26 cellular contexts compared by ENCODE assay signal in the genomic region with DNA sequence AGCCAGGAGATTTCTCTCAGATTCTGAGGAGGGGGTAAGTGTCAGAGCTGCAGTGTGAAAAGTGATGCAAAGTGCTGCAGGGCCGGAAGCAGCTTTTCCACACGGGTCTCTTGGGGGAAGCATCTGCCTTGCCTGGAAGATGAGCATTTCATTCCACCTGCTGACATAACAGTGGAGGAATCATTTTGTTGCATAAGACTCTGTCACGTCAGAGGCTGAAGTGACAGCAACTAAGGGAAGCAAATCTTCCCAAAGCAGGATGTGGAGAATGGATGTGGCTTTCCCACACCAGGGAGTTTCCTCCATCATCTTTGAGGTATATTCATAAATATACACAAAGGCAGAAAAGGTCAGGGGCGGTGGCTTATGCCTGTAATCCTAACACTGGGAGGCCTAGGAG. TPM values are rescaled to one million over a fixed set of nuclear protein-coding genes. Genes with fewer than 3 reads are reported as not detected.
DNase-seq lines count a peak whose midpoint lies in the region; ATAC-seq and TF ChIP-seq lines count a peak whose summit lies in the region.
"Had no signal": no experiment of that assay in that cellular context is flagged by ENCODE, and none has a peak within 500 bp of the region (broad histone marks: within the 10 kb centered on the region; RNA-seq: fewer than 3 reads in every experiment).

No MANE protein-coding gene starts in this region.

- in situ Hi-C loops in IMR-90 (cut with MboI; ENCODE audit: low sequenced_read_pairs): no loop called here

- peak overlapping the region; percentile 69 for H2BK5ac ChIP-seq in IMR-90 (ENCODE audit: low read depth, low read length, poor library complexity, severe bottlenecking)

- ATAC-seq in IMR-90 (ENCODE audit: low read depth) (peak; percentile 22), HG03280 (IDR thresholded peaks at IDR 0.05; ENCODE audit: unreplicated experiment) (no peak)
- ATAC-seq: activated CD8-positive, alpha-beta T cell treated with anti-CD3 and anti-CD28 coated beads, Interleukin-2, amount 10 ng/mL, durations not matched to agents 7 days and 5 days; HCT116; heart left ventricle; left cardiac atrium; Panc1 had no signal

- H3K23ac ChIP-seq in IMR-90 (ENCODE audit: low read depth, low read length): no peak overlapping the region

- H4K91ac ChIP-seq in IMR-90 (ENCODE audit: insufficient read depth, low read depth, low read length): peak overlapping the region; percentile 53; the same call in 1 of the 2 replicates

- peak overlapping the region; percentile 45 for H2AK5ac ChIP-seq in IMR-90 (ENCODE audit: low read depth, low read length)

- H3K27ac ChIP-seq in IMR-90 (ENCODE audit: insufficient read depth, low read length) (peak overlapping the region; percentile 42; the same call in 1 of the 2 replicates), osteoblast (ENCODE audit: low read depth, low read length) (peak overlapping the region; percentile 43)
- H3K27ac ChIP-seq: heart left ventricle had no signal

- no peaks in the 10 kb centered on the region for H3K27me3 Mint-ChIP-seq in chondrocyte (ENCODE audit: low read depth)
- H3K27me3 Mint-ChIP-seq: dendritic cell treated with granulocyte-macrophage colony-stimulating factor and Interleukin-4, amounts not matched to agents 40 ng/mL and 50 ng/mL, for 4 days had no signal

- peaks cover 81% of the 10 kb centered on the region for H3K4me1 Mint-ChIP-seq in chondrocyte (ENCODE audit: low read depth)
- H3K4me1 Mint-ChIP-seq: memory B cell had no signal

- no peak for TF ChIP-seq RAD21 in IMR-90 (IDR thresholded peaks at IDR 0.05; ENCODE audit: low read length)

- H3K27ac Mint-ChIP-seq in chondrocyte (ENCODE audit: unreplicated experiment): peak overlapping the region; percentile 62
- H3K27ac Mint-ChIP-seq: activated CD8-positive, alpha-beta T cell treated with anti-CD3 and anti-CD28 coated beads, Interleukin-2, amount 10 ng/mL, durations not matched to agents 7 days and 5 days; dendritic cell treated with granulocyte-macrophage colony-stimulating factor and Interleukin-4, amounts not matched to agents 40 ng/mL and 50 ng/mL, for 4 days; memory B cell had no signal

- H3K9me1 ChIP-seq in IMR-90 (ENCODE audit: insufficient read depth, low read length): peaks cover 12% of the 10 kb centered on the region

- H2AFZ ChIP-seq in IMR-90 (replicated peaks; ENCODE audit: low read length, poor library complexity) (no peak overlapping the region), osteoblast (ENCODE audit: low read length) (no peak overlapping the region)

- H2BK15ac ChIP-seq in IMR-90 (ENCODE audit: low read depth, low read length): no peak overlapping the region

- peaks cover 3% of the 10 kb centered on the region; the same call in 1 of the 2 replicates for H4K20me1 ChIP-seq in IMR-90 (ENCODE audit: insufficient read depth, low read length)
- no peaks in the 10 kb centered on the region for H4K20me1 ChIP-seq in osteoblast (ENCODE audit: insufficient read depth, low read length)

- H3K9me3 Mint-ChIP-seq in chondrocyte (ENCODE audit: low read depth): no peaks in the 10 kb centered on the region
- H3K9me3 Mint-ChIP-seq: CD14-positive monocyte; dendritic cell treated with granulocyte-macrophage colony-stimulating factor and Interleukin-4, amounts not matched to agents 40 ng/mL and 50 ng/mL, for 4 days; memory B cell had no signal

- no peak overlapping the region for H3K9ac ChIP-seq in IMR-90 (ENCODE audit: low read depth, low read length)

- peak; percentile 70 for DNase-seq in EH (ENCODE audit: low read depth)
- DNase-seq in IMR-90: peak; percentile 95
- no peak for DNase-seq in chondrocyte (ENCODE audit: low spot score)
- no peak for DNase-seq in osteoblast (ENCODE audit: insufficient read length, low spot score, missing footprints)
- no peak for DNase-seq in NCI-H146 treated with DMSO at 0.1 percent for 48 hours (lab: John Stamatoyannopoulos, UW; ENCODE audit: unreplicated experiment)
- no peak for DNase-seq in stimulated activated CD4-positive, alpha-beta T cell treated with anti-CD3 and anti-CD28 coated beads, Interleukin-12 subunit alpha, Interleukin-12 subunit beta, amount 100 ng/mL, for 4 hours
- DNase-seq: activated CD4-positive, CD25-positive, alpha-beta regulatory T cell treated with anti-CD3 and anti-CD28 coated beads, Interleukin-2, amount 50 U/mL, for 72 hours; activated CD8-positive, alpha-beta T cell treated with anti-CD3 and anti-CD28 coated beads, Interleukin-2, amount 10 ng/mL, durations not matched to agents 7 days and 5 days; activated T-cell treated with anti-CD3 and anti-CD28 coated beads for 4 hours; heart left ventricle; left cardiac atrium; MG63; NCI-H1436; NCI-H2171; NCI-H524 treated with DMSO at 0.1 percent for 48 hours; NK-92 treated with Interleukin-12 subunit alpha and Interleukin-12 subunit beta, amount 100 ng/mL, for 24 hours; occipital lobe; stimulated activated CD4-positive, alpha-beta T cell treated with anti-CD3 and anti-CD28 coated beads, Interleukin-4, amount 100 ng/mL, for 24 hours; stimulated activated naive CD4-positive, alpha-beta T cell treated with Interleukin-2 at 50 U/mL for 16 hours; T-helper 1 cell had no signal

- H4K5ac ChIP-seq in IMR-90 (ENCODE audit: low read depth, low read length): no peak overlapping the region

- H2AK9ac ChIP-seq in IMR-90 (replicated peaks; ENCODE audit: low read depth, low read length, poor library complexity): peak overlapping the region; percentile 10

- intact Hi-C loops in IMR-90 (cut with micrococcal nuclease): no loop called here

- no peak overlapping the region for H3K56ac ChIP-seq in IMR-90 (ENCODE audit: extremely low read depth, insufficient read depth, low read length)

- H4K8ac ChIP-seq in IMR-90 (ENCODE audit: low read depth in 2 of 2, low read length in 2 of 2): peak overlapping the region in 1 of 2 experiments; percentile 37; a peak in 2 of 4 replicates

- POLR2A ChIA-PET in IMR-90 (lab: Charles Lee; ENCODE audit: unreplicated experiment): interaction anchor here (0.8 kb wide), 1 partner anchor 16 kb away, joined by 3 read pairs; no protein-coding TSS in a partner anchor

- CTCF ChIA-PET in IMR-90 (lab: Yijun Ruan, JAX): no interaction called here

- H3K4me3 ChIP-seq in IMR-90 (ENCODE audit: insufficient read depth, low read depth, low read length): no peak overlapping the region
- H3K4me3 ChIP-seq in osteoblast (ENCODE audit: insufficient read depth, low read length): no peak overlapping the region
- H3K4me3 ChIP-seq: heart left ventricle, MG63 had no signal

- BruUV-seq in IMR-90 (replicated peaks; lab: Mats Ljungman, UMichigan): no TSS peak

- H3K4me2 ChIP-seq in IMR-90 (ENCODE audit: low read depth, low read length): no peak overlapping the region
- no peak overlapping the region for H3K4me2 ChIP-seq in osteoblast (ENCODE audit: insufficient read depth, low read length)

- no peaks in the 10 kb centered on the region for H3K27me3 ChIP-seq in IMR-90 (ENCODE audit: control insufficient read depth, insufficient read depth, low read length)
- no peaks in the 10 kb centered on the region for H3K27me3 ChIP-seq in osteoblast (ENCODE audit: insufficient read depth, low read length)
- H3K27me3 ChIP-seq: heart left ventricle, MG63 had no signal

- TF ChIP-seq CTCF in IMR-90 (conservative IDR thresholded peaks at IDR 0.05; ENCODE audit: low read depth, low read length) (no peak), chondrocyte (IDR thresholded peaks at IDR 0.05) (no peak), osteoblast (IDR thresholded peaks at IDR 0.05; ENCODE audit: extremely low read depth, low read depth, low read length) (no peak)

- H3K36me3 Mint-ChIP-seq in chondrocyte (ENCODE audit: low read depth): peaks cover 29% of the 10 kb centered on the region
- H3K36me3 Mint-ChIP-seq: memory B cell had no signal

- peaks cover 27 to 62% of the 10 kb centered on the region in 2 experiments for H3K79me1 ChIP-seq in IMR-90 (ENCODE audit: low read depth in 1 of 2, low read length in 2 of 2)

- WGBS in IMR-90 (ENCODE audit: extremely low coverage in 2 of 2, insufficient read length in 1 of 2), 2 experiments: 57% methylated on average over 2 of the region's 4 CpGs; no CpG with 5 or more reads in 1 of the 2 experiments

- peak overlapping the region; percentile 45 for H2BK120ac ChIP-seq in IMR-90 (ENCODE audit: low read depth, low read length)

- H3K36me3 ChIP-seq in IMR-90 (ENCODE audit: control insufficient read depth, insufficient read depth, low read length): peaks cover 9% of the 10 kb centered on the region
- H3K36me3 ChIP-seq in osteoblast (ENCODE audit: insufficient read depth, low read length): peaks cover 44% of the 10 kb centered on the region

- H3K4me3 Mint-ChIP-seq in chondrocyte (ENCODE audit: unreplicated experiment): no peak overlapping the region
- H3K4me3 Mint-ChIP-seq: activated CD8-positive, alpha-beta T cell treated with anti-CD3 and anti-CD28 coated beads, Interleukin-2, amount 10 ng/mL, durations not matched to agents 7 days and 5 days; CD14-positive monocyte; dendritic cell treated with granulocyte-macrophage colony-stimulating factor and Interleukin-4, amounts not matched to agents 40 ng/mL and 50 ng/mL, for 4 days; memory B cell had no signal

- TF ChIP-seq POLR2A in IMR-90 (IDR thresholded peaks at IDR 0.05; ENCODE audit: low read depth, low read length): no peak

- H3K9me3 ChIP-seq in IMR-90 (ENCODE audit: control insufficient read depth, insufficient read depth, low read length): no peaks in the 10 kb centered on the region
- no peaks in the 10 kb centered on the region for H3K9me3 ChIP-seq in osteoblast (ENCODE audit: low read depth, low read length)
- H3K9me3 ChIP-seq: heart left ventricle, MG63 had no signal

- dilution Hi-C loops in IMR-90 (cut with HindIII; ENCODE audit: low sequenced_read_pairs, unreplicated experiment): no loop called here

- no peak overlapping the region for H3K14ac ChIP-seq in IMR-90 (replicated peaks; ENCODE audit: low read depth, low read length)

- H3K18ac ChIP-seq in IMR-90 (ENCODE audit: low read depth, low read length): 0 out of 2 replicates have a peak overlapping the region, but pooled peaks have one; percentile 59

- H2BK20ac ChIP-seq in IMR-90 (ENCODE audit: low read depth, low read length): peak overlapping the region; percentile 45

- H3K79me2 ChIP-seq in osteoblast (ENCODE audit: insufficient read depth, low read length): peaks cover 83% of the 10 kb centered on the region

- peaks cover 22% of the 10 kb centered on the region for H3K4me1 ChIP-seq in IMR-90 (ENCODE audit: control insufficient read depth, insufficient read depth, low read length)
- peaks cover 38% of the 10 kb centered on the region for H3K4me1 ChIP-seq in osteoblast (ENCODE audit: insufficient read depth, low read length)

- H3K4ac ChIP-seq in IMR-90 (ENCODE audit: low read depth, low read length): peak overlapping the region; percentile 32

TF ChIP-seq in IMR-90, 13 proteins besides CTCF, POLR2A, EP300 and RAD21 (continues in another document):
- TF ChIP-seq BHLHE40 (IDR thresholded peaks at IDR 0.05; ENCODE audit: low read depth, low read length) (no peak), RCOR1 (IDR thresholded peaks at IDR 0.05; ENCODE audit: insufficient replicate concordance, low read length) (peak; percentile 89)

RNA-seq across cellular contexts. Expression of a gene that starts 22.9 kb away (rescaled TPM):
- 27.8 and 30.0 TPM in 2 replicates for total RNA-seq in IMR-90 (2012; rRNA removed)
- polyA plus RNA-seq in IMR-90 (2012; rRNA removed): 20.1 and 21.1 TPM in 2 replicates
- polyA plus RNA-seq in IMR-90 (2012; cell fraction: cytosol; rRNA removed): 8.5 and 14.8 TPM in 2 replicates
- 34.3 and 36.6 TPM in 2 replicates for polyA plus RNA-seq in IMR-90 (2012; cell fraction: nucleus; rRNA removed; ENCODE audit: low replicate concordance)
- 32.2 to 39.3 TPM (median 33.3 TPM) in 3 replicates for total RNA-seq in chondrocyte
- total RNA-seq in osteoblast: 22.1 and 29.7 TPM in 2 replicates

Comparison
In these comparisons a context has a peak if more than half of its experiments do, and no peak if none do; other contexts are left out.
1. DNase-seq: peak in EH (single experiment) and IMR-90 (single experiment); none in chondrocyte (single experiment), osteoblast (single experiment), NCI-H146 treated with DMSO at 0.1 percent for 48 hours (single experiment) and stimulated activated CD4-positive, alpha-beta T cell treated with anti-CD3 and anti-CD28 coated beads, Interleukin-12 subunit alpha, Interleukin-12 subunit beta, amount 100 ng/mL, for 4 hours (single experiment).